Comparison of ENCODE assay signal across 9 cellular contexts in the genomic region with DNA sequence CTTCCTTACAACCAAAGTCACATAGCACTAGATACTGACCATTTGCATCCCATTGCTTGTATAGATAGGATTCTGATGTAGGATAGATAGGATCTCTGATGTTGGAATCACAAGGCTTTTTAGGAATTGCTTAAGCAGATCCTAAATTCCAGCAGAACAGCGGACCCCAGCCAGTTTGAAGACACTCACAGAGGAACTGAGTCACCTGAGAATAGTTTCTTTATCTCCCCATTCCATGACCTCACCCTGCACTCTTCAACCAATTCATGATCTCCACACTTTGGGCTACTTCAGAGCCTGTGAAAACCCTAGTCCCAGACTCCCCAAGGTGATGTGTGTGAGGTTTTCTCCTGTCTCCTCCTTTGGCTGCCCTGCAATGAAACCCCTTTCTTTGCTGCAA.
"Had no signal": no experiment of that assay in that cellular context is flagged by ENCODE, and none has a peak within 500 bp of the region (broad histone marks: within the 10 kb centered on the region; RNA-seq: fewer than 3 reads in every experiment).

No MANE protein-coding gene starts in this region.

- H3K4me3 ChIP-seq: GM23248 had no signal

- H3K27ac ChIP-seq: GM23248, HL-60, KMS-11 had no signal

- DNase-seq: GM23248, GOT3, H9, HCEC 1CT, KBM-7 had no signal

- H3K9ac ChIP-seq: GM23248, KMS-11 had no signal

- H2AFZ ChIP-seq: GM23248 had no signal

- ATAC-seq: HepG2 had no signal

- FAIRE-seq: H54, HepG2 had no signal

- H3K4me2 ChIP-seq: KMS-11 had no signal
